ENCODE assay signal across 1 cellular context in the genomic region with DNA sequence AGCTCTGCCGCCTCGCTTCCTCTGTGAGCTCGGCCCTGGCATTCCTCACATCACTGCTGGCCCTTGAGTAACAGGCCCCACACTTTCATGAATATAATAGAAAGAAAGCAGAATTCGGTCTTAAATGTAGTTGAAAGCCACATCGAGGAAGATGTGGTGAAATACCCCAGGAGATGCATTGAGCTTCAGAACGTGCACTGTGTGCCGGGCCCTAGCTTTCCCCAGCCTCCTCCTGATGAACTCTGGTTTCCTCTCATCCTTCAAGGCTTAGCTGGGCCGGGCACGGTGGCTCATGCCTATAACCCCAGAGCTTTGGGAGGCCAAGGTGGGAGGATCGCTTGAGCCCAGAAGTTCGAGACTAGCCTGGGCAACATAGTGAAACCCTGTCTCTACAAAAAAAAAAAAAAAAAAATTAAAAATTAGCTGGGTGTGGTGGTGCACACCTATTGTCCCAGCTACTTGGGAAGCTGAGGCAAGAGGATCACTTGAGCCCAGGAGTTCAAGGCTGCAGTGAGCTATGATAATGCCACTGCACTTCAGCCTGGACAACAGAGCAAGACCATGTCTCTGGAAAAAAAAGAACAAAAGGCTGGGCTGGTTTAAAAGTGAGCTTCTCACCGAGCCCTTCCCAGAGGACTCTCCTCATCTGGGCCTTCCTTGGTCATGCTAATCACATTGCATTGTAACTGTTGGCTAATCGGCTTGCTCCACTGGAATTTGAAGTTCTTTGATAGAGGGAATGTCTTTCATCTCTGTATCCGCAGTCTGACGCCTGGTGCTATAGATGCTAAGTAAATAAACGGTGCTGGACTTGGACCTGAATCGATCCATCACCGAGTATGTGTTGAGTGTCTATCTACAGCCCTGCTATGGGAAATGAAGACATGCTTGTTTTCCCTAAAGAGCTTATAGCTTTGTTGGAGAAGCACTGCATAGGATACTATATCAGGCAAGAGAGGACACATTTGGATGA.
A peak's percentile ranks its signal among the peaks of the same experiment; 100 is the strongest.
TF ChIP-seq lines count a peak whose summit lies in the region.

No MANE protein-coding gene starts in this region.

TF ChIP-seq in HepG2, 621 proteins besides CTCF, POLR2A, EP300 and RAD21 (continued from another document and continues in another):
- TF ChIP-seq RFXANK (CRISPR knock-in tag; IDR thresholded peaks at IDR 0.05) (0 out of 2 replicates have a peak, but pooled peaks have one; percentile 87), ZIK1 (CRISPR knock-in tag; IDR thresholded peaks at IDR 0.05; ENCODE audit: borderline replicate concordance, low read depth) (no peak; the same call in 1 of the 2 replicates), TOE1 (CRISPR knock-in tag; IDR thresholded peaks at IDR 0.05) (peak; percentile 99), NAIF1 (CRISPR knock-in tag; IDR thresholded peaks at IDR 0.05; ENCODE audit: borderline replicate concordance) (peak; percentile 89), TARDBP (CRISPR knock-in tag; IDR thresholded peaks at IDR 0.05) (peak; percentile 97), ZNF180 (CRISPR knock-in tag; IDR thresholded peaks at IDR 0.05; ENCODE audit: borderline replicate concordance, low read depth) (no peak), SRSF9 (IDR thresholded peaks at IDR 0.05; ENCODE audit: borderline replicate concordance, insufficient read depth, low read depth, low read length, poor library complexity, severe bottlenecking) (no peak), ARNTL (CRISPR knock-in tag; IDR thresholded peaks at IDR 0.05) (peak; percentile 95), BRD4 (CRISPR knock-in tag; IDR thresholded peaks at IDR 0.05) (peak; percentile 96), ZNF326 (CRISPR knock-in tag; IDR thresholded peaks at IDR 0.05; ENCODE audit: borderline replicate concordance) (no peak), ETV6 (CRISPR knock-in tag; conservative IDR thresholded peaks at IDR 0.05) (no peak), ZFP90 (CRISPR knock-in tag; IDR thresholded peaks at IDR 0.05; ENCODE audit: borderline replicate concordance) (peak; percentile 97), ESRRA (CRISPR knock-in tag; IDR thresholded peaks at IDR 0.05; ENCODE audit: low read depth) (peak; percentile 89), ZNF350 (CRISPR knock-in tag; IDR thresholded peaks at IDR 0.05; ENCODE audit: borderline replicate concordance, low read depth) (peak; percentile 57; the same call in 1 of the 2 replicates), PAXIP1 (CRISPR knock-in tag; conservative IDR thresholded peaks at IDR 0.05) (peak; percentile 100), TCF7L2 (IDR thresholded peaks at IDR 0.05; ENCODE audit: low read depth, low read length) (peak; percentile 95), ZNF749 (CRISPR knock-in tag; IDR thresholded peaks at IDR 0.05; ENCODE audit: borderline replicate concordance) (peak; percentile 70; the same call in 1 of the 2 replicates), PHB2 (IDR thresholded peaks at IDR 0.05; ENCODE audit: partially characterized antibody) (no peak), TAF15 (IDR thresholded peaks at IDR 0.05; ENCODE audit: low read depth, low read length, poor library complexity, severe bottlenecking) (no peak), ZHX2 (IDR thresholded peaks at IDR 0.05; ENCODE audit: low read depth) (peak; percentile 77), ZHX2 (CRISPR knock-in tag; IDR thresholded peaks at IDR 0.05; ENCODE audit: borderline replicate concordance) (peak; percentile 95; the same call in 1 of the 2 replicates), ZNF766 (CRISPR knock-in tag; IDR thresholded peaks at IDR 0.05; ENCODE audit: borderline replicate concordance) (peak; percentile 91), ZNF235 (CRISPR knock-in tag; IDR thresholded peaks at IDR 0.05; ENCODE audit: borderline replicate concordance) (0 out of 2 replicates have a peak, but pooled peaks have one; percentile 34), HINFP (CRISPR knock-in tag; IDR thresholded peaks at IDR 0.05; ENCODE audit: low read depth) (peak; percentile 73; the same call in 1 of the 2 replicates), ZNF530 (CRISPR knock-in tag; IDR thresholded peaks at IDR 0.05; ENCODE audit: low read depth) (no peak), TOPORS (CRISPR knock-in tag; IDR thresholded peaks at IDR 0.05) (peak; percentile 90), ZNF30 (CRISPR knock-in tag; IDR thresholded peaks at IDR 0.05) (no peak), ZNF609 (CRISPR knock-in tag; IDR thresholded peaks at IDR 0.05; ENCODE audit: borderline replicate concordance) (peak; percentile 99), ZNF510 (CRISPR knock-in tag; IDR thresholded peaks at IDR 0.05; ENCODE audit: low read depth) (0 out of 2 replicates have a peak, but pooled peaks have one; percentile 63), ZNF234 (CRISPR knock-in tag; conservative IDR thresholded peaks at IDR 0.05) (no peak), ZNF883 (CRISPR knock-in tag; IDR thresholded peaks at IDR 0.05; ENCODE audit: not compliant biosample characterization) (no peak), SIN3B (IDR thresholded peaks at IDR 0.05; ENCODE audit: low read length) (no peak), MTERF4 (CRISPR knock-in tag; IDR thresholded peaks at IDR 0.05) (no peak; the same call in 1 of the 2 replicates), ETV5 (CRISPR knock-in tag; IDR thresholded peaks at IDR 0.05; ENCODE audit: borderline replicate concordance) (peak; percentile 98), LCORL (IDR thresholded peaks at IDR 0.05) (peak; percentile 71; the same call in 1 of the 2 replicates), LCORL (CRISPR knock-in tag; IDR thresholded peaks at IDR 0.05) (peak; percentile 98)
- TF ChIP-seq, protein P1, sequence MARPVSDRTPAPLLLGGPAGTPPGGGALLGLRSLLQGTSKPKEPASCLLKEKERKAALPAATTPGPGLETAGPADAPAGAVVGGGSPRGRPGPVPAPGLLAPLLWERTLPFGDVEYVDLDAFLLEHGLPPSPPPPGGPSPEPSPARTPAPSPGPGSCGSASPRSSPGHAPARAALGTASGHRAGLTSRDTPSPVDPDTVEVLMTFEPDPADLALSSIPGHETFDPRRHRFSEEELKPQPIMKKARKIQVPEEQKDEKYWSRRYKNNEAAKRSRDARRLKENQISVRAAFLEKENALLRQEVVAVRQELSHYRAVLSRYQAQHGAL (CRISPR knock-in tag; IDR thresholded peaks at IDR 0.05; ENCODE audit: not compliant biosample characterization) = peak; percentile 87
- TF ChIP-seq, protein P2, sequence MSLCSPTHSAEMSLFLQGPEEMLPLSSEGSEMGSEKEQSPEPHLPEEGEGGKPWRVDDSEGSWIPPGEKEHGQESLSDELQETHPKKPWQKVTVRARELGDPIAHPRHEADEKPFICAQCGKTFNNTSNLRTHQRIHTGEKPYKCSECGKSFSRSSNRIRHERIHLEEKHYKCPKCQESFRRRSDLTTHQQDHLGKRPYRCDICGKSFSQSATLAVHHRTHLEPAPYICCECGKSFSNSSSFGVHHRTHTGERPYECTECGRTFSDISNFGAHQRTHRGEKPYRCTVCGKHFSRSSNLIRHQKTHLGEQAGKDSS (CRISPR knock-in tag; IDR thresholded peaks at IDR 0.05; ENCODE audit: borderline replicate concordance, low read depth) = peak; percentile 96
